Comparison of ENCODE assay signal across 11 cellular contexts in genomic region chr20:32449890-32450401, GRCh38.
A peak's percentile ranks its signal among the peaks of the same experiment; 100 is the strongest.
DNase-seq lines count a peak whose midpoint lies in the region; ATAC-seq and TF ChIP-seq lines count a peak whose summit lies in the region.
"Had no signal": no experiment of that assay in that cellular context is flagged by ENCODE, and none has a peak within 500 bp of the region (broad histone marks: within the 10 kb centered on the region; RNA-seq: fewer than 3 reads in every experiment).

No MANE protein-coding gene starts in this region.

- no peak overlapping the region for H3K4me3 Mint-ChIP-seq in stimulated activated naive CD8-positive, alpha-beta T cell treated with anti-CD3 and anti-CD28 coated beads, Interleukin-15, Interleukin-2, amounts not matched to agents 100 ng/mL and 50 ng/mL, for 24 hours
- no peak overlapping the region for H3K4me3 Mint-ChIP-seq in activated T-helper 17 cell treated with anti-CD3 and anti-CD28 coated beads, Interleukin-2, amount 50 U/mL, for 72 hours
- no peak overlapping the region for H3K4me3 Mint-ChIP-seq in memory B cell

- no peaks in the 10 kb centered on the region for H3K9me3 ChIP-seq in esophagus squamous epithelium

- TF ChIP-seq POLR2A in esophagus squamous epithelium (IDR thresholded peaks at IDR 0.05): no peak

- 25 to 44% methylated on average over 5 to 7 of the region's 8 CpGs for WGBS in esophagus squamous epithelium, 2 donors

- ATAC-seq in stimulated activated naive CD8-positive, alpha-beta T cell treated with anti-CD3 and anti-CD28 coated beads, Interleukin-15, Interleukin-2, amounts not matched to agents 100 U/mL and 50 U/mL, for 24 hours: no peak
- ATAC-seq in activated T-helper 17 cell treated with anti-CD3 and anti-CD28 coated beads, Interleukin-2, amount 50 U/mL, for 72 hours (replicated peaks): no peak
- peak; percentile 31 for ATAC-seq in memory B cell (ENCODE audit: low read depth)
- no peak for ATAC-seq in GM21528 (IDR thresholded peaks at IDR 0.05; ENCODE audit: low FRiP score, unreplicated experiment)

- no peak overlapping the region for H3K4me3 ChIP-seq in esophagus squamous epithelium
- no peak overlapping the region for H3K4me3 ChIP-seq in coronary artery

- H3K36me3 Mint-ChIP-seq in stimulated activated naive CD8-positive, alpha-beta T cell treated with anti-CD3 and anti-CD28 coated beads, Interleukin-15, Interleukin-2, amounts not matched to agents 100 ng/mL and 50 ng/mL, for 24 hours (ENCODE audit: low read depth): peaks cover 16% of the 10 kb centered on the region
- H3K36me3 Mint-ChIP-seq in activated T-helper 17 cell treated with anti-CD3 and anti-CD28 coated beads, Interleukin-2, amount 50 U/mL, for 72 hours (ENCODE audit: low read depth): peaks cover 53% of the 10 kb centered on the region
- peaks cover 21% of the 10 kb centered on the region for H3K36me3 Mint-ChIP-seq in memory B cell

- H3K4me1 Mint-ChIP-seq in stimulated activated naive CD8-positive, alpha-beta T cell treated with anti-CD3 and anti-CD28 coated beads, Interleukin-15, Interleukin-2, amounts not matched to agents 100 ng/mL and 50 ng/mL, for 24 hours (ENCODE audit: low read depth): peaks cover 12% of the 10 kb centered on the region
- peaks cover 7% of the 10 kb centered on the region for H3K4me1 Mint-ChIP-seq in activated T-helper 17 cell treated with anti-CD3 and anti-CD28 coated beads, Interleukin-2, amount 50 U/mL, for 72 hours
- H3K4me1 Mint-ChIP-seq in memory B cell: peaks cover 21% of the 10 kb centered on the region

- H3K27ac ChIP-seq in esophagus squamous epithelium: peak overlapping the region in 1 of 4 donors; percentile 3
- peak overlapping the region in 1 of 2 donors; percentile 25 for H3K27ac ChIP-seq in coronary artery

- H3K36me3 ChIP-seq in esophagus squamous epithelium: peaks cover 4 to 60% (median 5%) of the 10 kb centered on the region in 3 donors

- H3K27ac Mint-ChIP-seq in stimulated activated naive CD8-positive, alpha-beta T cell treated with anti-CD3 and anti-CD28 coated beads, Interleukin-15, Interleukin-2, amounts not matched to agents 100 ng/mL and 50 ng/mL, for 24 hours: peak overlapping the region; percentile 59
- peak overlapping the region; percentile 83 for H3K27ac Mint-ChIP-seq in activated T-helper 17 cell treated with anti-CD3 and anti-CD28 coated beads, Interleukin-2, amount 50 U/mL, for 72 hours
- H3K27ac Mint-ChIP-seq in memory B cell: peak overlapping the region; percentile 82

- no peaks in the 10 kb centered on the region for H3K27me3 Mint-ChIP-seq in stimulated activated naive CD8-positive, alpha-beta T cell treated with anti-CD3 and anti-CD28 coated beads, Interleukin-15, Interleukin-2, amounts not matched to agents 100 ng/mL and 50 ng/mL, for 24 hours
- no peaks in the 10 kb centered on the region for H3K27me3 Mint-ChIP-seq in activated T-helper 17 cell treated with anti-CD3 and anti-CD28 coated beads, Interleukin-2, amount 50 U/mL, for 72 hours
- no peaks in the 10 kb centered on the region for H3K27me3 Mint-ChIP-seq in memory B cell

- no peaks in the 10 kb centered on the region for H3K9me3 Mint-ChIP-seq in stimulated activated naive CD8-positive, alpha-beta T cell treated with anti-CD3 and anti-CD28 coated beads, Interleukin-15, Interleukin-2, amounts not matched to agents 100 ng/mL and 50 ng/mL, for 24 hours
- no peaks in the 10 kb centered on the region for H3K9me3 Mint-ChIP-seq in activated T-helper 17 cell treated with anti-CD3 and anti-CD28 coated beads, Interleukin-2, amount 50 U/mL, for 72 hours
- no peaks in the 10 kb centered on the region for H3K9me3 Mint-ChIP-seq in memory B cell

- H3K27me3 ChIP-seq in esophagus squamous epithelium: no peaks in the 10 kb centered on the region

- DNase-seq in stimulated activated naive CD8-positive, alpha-beta T cell treated with anti-CD3 and anti-CD28 coated beads, Interleukin-15, Interleukin-2, amounts not matched to agents 100 U/mL and 50 U/mL, for 24 hours: no peak
- DNase-seq in memory B cell (ENCODE audit: low spot score in 2 of 2) (no peak), esophagus squamous epithelium (lab: John Stamatoyannopoulos, UW) (no peak), coronary artery (ENCODE audit: low spot score) (no peak), HT-29 (ENCODE audit: low spot score) (no peak)
- DNase-seq: activated CD4-positive, alpha-beta T cell treated with anti-CD3 and anti-CD28 coated beads, Interleukin-2, amount 50 U/mL, for 4 hours; central memory CD4-positive, alpha-beta T cell; COR-L47 had no signal

- TF ChIP-seq CTCF in esophagus squamous epithelium (IDR thresholded peaks at IDR 0.05) (no peak), coronary artery (IDR thresholded peaks at IDR 0.05) (no peak)

- intact Hi-C loops in esophagus squamous epithelium (cut with DNase I): no loop called here

- H3K4me1 ChIP-seq in esophagus squamous epithelium: peaks cover 0 to 59% (median 9%) of the 10 kb centered on the region in 3 donors
